Comparison of ENCODE assay signal across 8 cellular contexts in the genomic region with DNA sequence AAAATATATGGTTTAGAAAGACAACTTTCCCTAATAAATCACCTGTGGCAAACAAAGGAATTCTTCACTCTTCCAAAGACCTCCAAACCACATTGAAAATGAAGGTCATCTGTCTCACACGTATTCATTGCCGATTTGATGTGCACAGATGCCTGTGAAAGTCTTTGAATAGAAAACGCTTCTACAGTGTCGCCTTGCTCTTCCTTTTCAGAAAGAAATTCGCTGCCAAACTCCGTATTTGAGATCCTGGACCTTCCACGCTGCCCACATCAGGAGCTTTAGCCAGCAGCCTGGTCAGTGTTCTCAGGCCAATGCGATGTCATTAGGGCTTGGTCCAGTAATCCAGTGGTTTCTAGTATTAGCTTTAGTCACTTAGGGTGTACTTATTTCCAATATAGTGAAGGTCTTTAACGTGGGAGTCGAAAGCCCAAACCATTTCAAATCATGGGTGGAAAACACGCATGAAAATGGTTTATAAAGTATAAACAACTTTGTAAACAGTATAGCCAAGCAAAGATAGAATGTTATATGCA. TPM values are rescaled to one million over a fixed set of nuclear protein-coding genes. Genes with fewer than 3 reads are reported as not detected.
DNase-seq lines count a peak whose midpoint lies in the region; TF ChIP-seq lines count a peak whose summit lies in the region.

No MANE protein-coding gene starts in this region.

- H3K9me3 Mint-ChIP-seq in activated naive CD4-positive, alpha-beta T cell treated with anti-CD3 and anti-CD28 coated beads, Interleukin-2, amount 10 ng/mL, durations not matched to agents 7 days and 5 days: no peaks in the 10 kb centered on the region

- in situ Hi-C loops in mammary epithelial cell (cut with MboI; ENCODE audit: low sequenced_read_pairs in 2 of 2): no loop called here
- in situ Hi-C loops in GM13977 (cut with MboI; ENCODE audit: low pct_unique_long_range_greater_than_20kb, low sequenced_read_pairs, unreplicated experiment): no loop called here

- no peaks in the 10 kb centered on the region for H3K4me1 ChIP-seq in mammary epithelial cell (ENCODE audit: insufficient read depth, low read length)
- H3K4me1 ChIP-seq in mesodermal cell (ENCODE audit: control insufficient read depth, insufficient read depth, low read length, poor library complexity, severe bottlenecking): peaks cover 5% of the 10 kb centered on the region
- H3K4me1 ChIP-seq in uterus: no peaks in the 10 kb centered on the region

- intact Hi-C loops in mammary epithelial cell (cut with micrococcal nuclease): no loop called here
- intact Hi-C loops in uterus (cut with DNase I; ENCODE audit: low total_unique reads): no loop called here

- no peaks in the 10 kb centered on the region for H3K9me3 ChIP-seq in mammary epithelial cell (replicated peaks; ENCODE audit: insufficient read depth, low read length)
- no peaks in the 10 kb centered on the region for H3K9me3 ChIP-seq in mesodermal cell (ENCODE audit: control insufficient read depth, low read length)
- H3K9me3 ChIP-seq in uterus: no peaks in the 10 kb centered on the region

- H3K27ac ChIP-seq in mammary epithelial cell (ENCODE audit: insufficient read depth, low read depth, low read length) (no peak overlapping the region), mesodermal cell (ENCODE audit: low read depth, low read length, severe bottlenecking) (no peak overlapping the region), uterus (peak overlapping the region; percentile 76 to 88)

- no peaks in the 10 kb centered on the region for H3K27me3 ChIP-seq in mammary epithelial cell (ENCODE audit: insufficient read depth, low read length)
- H3K27me3 ChIP-seq in uterus: no peaks in the 10 kb centered on the region

- H3K36me3 Mint-ChIP-seq in activated naive CD4-positive, alpha-beta T cell treated with anti-CD3 and anti-CD28 coated beads, Interleukin-2, amount 10 ng/mL, durations not matched to agents 7 days and 5 days: no peaks in the 10 kb centered on the region

- dilution Hi-C loops in mammary epithelial cell (cut with HindIII; ENCODE audit: low sequenced_read_pairs): no loop called here

- DNase-seq in activated naive CD4-positive, alpha-beta T cell treated with anti-CD3 and anti-CD28 coated beads, Interleukin-2, amount 10 ng/mL, durations not matched to agents 7 days and 5 days: no peak
- DNase-seq in activated naive CD4-positive, alpha-beta T cell treated with Interleukin-2 at 50 U/mL for 16 hours: no peak
- DNase-seq in mammary epithelial cell (no peak), uterus (no peak), medulla oblongata (ENCODE audit: extremely low spot score) (no peak), NCI-H1092 (lab: John Stamatoyannopoulos, UW) (no peak), GM13977 (ENCODE audit: low spot score) (no peak)

- no peaks in the 10 kb centered on the region for H4K20me1 ChIP-seq in mammary epithelial cell (ENCODE audit: insufficient read depth, low read length)

- H3K4me1 Mint-ChIP-seq in activated naive CD4-positive, alpha-beta T cell treated with anti-CD3 and anti-CD28 coated beads, Interleukin-2, amount 10 ng/mL, durations not matched to agents 7 days and 5 days: peaks cover 23% of the 10 kb centered on the region

- H3K27me3 Mint-ChIP-seq in activated naive CD4-positive, alpha-beta T cell treated with anti-CD3 and anti-CD28 coated beads, Interleukin-2, amount 10 ng/mL, durations not matched to agents 7 days and 5 days: peaks cover 24% of the 10 kb centered on the region

- H3K9ac ChIP-seq in mammary epithelial cell (ENCODE audit: insufficient read depth, low read length): peak overlapping the region; percentile 41

- TF ChIP-seq POLR2A in uterus (IDR thresholded peaks at IDR 0.05): no peak

- WGBS in mammary epithelial cell (ENCODE audit: low coverage, missing lambda C conversion rate): 79% methylated on average over 11 of the region's 11 CpGs
- WGBS in mesodermal cell (ENCODE audit: insufficient coverage in 2 of 2), 2 experiments: 93 to 96% methylated on average over 9 to 10 of the region's 11 CpGs

- H3K4me2 ChIP-seq in mammary epithelial cell (ENCODE audit: insufficient read depth, low read depth, low read length): peak overlapping the region; percentile 74

- H3K4me3 Mint-ChIP-seq in activated naive CD4-positive, alpha-beta T cell treated with anti-CD3 and anti-CD28 coated beads, Interleukin-2, amount 10 ng/mL, durations not matched to agents 7 days and 5 days: peak overlapping the region; percentile 82

- H3K36me3 ChIP-seq in mammary epithelial cell (ENCODE audit: insufficient read depth, low read length) (no peaks in the 10 kb centered on the region), mesodermal cell (ENCODE audit: control insufficient read depth, insufficient read depth, low read length) (no peaks in the 10 kb centered on the region), uterus (no peaks in the 10 kb centered on the region)

- no TSS peak for BruUV-seq in mammary epithelial cell (replicated peaks; lab: Mats Ljungman, UMichigan)

- no peak for TF ChIP-seq CTCF in mammary epithelial cell (conservative IDR thresholded peaks at IDR 0.05 in 1 of 2, IDR thresholded peaks at IDR 0.05 in 1 of 2; ENCODE audit: extremely low read depth in 1 of 2, insufficient read depth in 1 of 2, low read depth in 1 of 2, low read length in 2 of 2)
- TF ChIP-seq CTCF in uterus (IDR thresholded peaks at IDR 0.05): no peak
- no peak for TF ChIP-seq CTCF in GM13977 (IDR thresholded peaks at IDR 0.05; ENCODE audit: extremely low read depth, insufficient read depth, missing control alignments)

- peak overlapping the region; percentile 97 for H2AFZ ChIP-seq in mammary epithelial cell (ENCODE audit: low read depth, low read length)

- no peaks in the 10 kb centered on the region for H3K79me2 ChIP-seq in mammary epithelial cell (ENCODE audit: insufficient read depth, low read length)

- H3K4me3 ChIP-seq in mammary epithelial cell (replicated peaks in 1 of 3; ENCODE audit: insufficient read depth in 1 of 3, low read depth in 2 of 3, low read length in 3 of 3) (peak overlapping the region; percentile 65 to 75 (median 74)), mesodermal cell (ENCODE audit: extremely low read depth, insufficient read depth, low read length, poor library complexity, severe bottlenecking) (peak overlapping the region; percentile 38), uterus (peak overlapping the region; percentile 41 to 46)

- CTCF ChIA-PET in activated naive CD4-positive, alpha-beta T cell treated with anti-CD3 and anti-CD28 coated beads, Interleukin-2, amount 10 ng/mL, durations not matched to agents 7 days and 5 days (lab: Charles Lee): interaction anchor here (0.7 to 3.4 kb wide), 23 partner anchors 17 to 412 kb away, joined by 3 to 20 read pairs (median 5); partner anchors contain the start of genes AASDH, HOPX and SRP72
- CTCF ChIA-PET in mammary epithelial cell (lab: Charles Lee; ENCODE audit: low non-redundant PET): interaction anchor here (0.5 to 1.3 kb wide), 3 partner anchors 105 to 223 kb away, joined by 3 to 6 read pairs (median 4); no protein-coding TSS in a partner anchor

- H3K27ac Mint-ChIP-seq in activated naive CD4-positive, alpha-beta T cell treated with anti-CD3 and anti-CD28 coated beads, Interleukin-2, amount 10 ng/mL, durations not matched to agents 7 days and 5 days: no peak overlapping the region

RNA-seq across cellular contexts. Expression of gene SPINK2, which starts 22.1 kb away (rescaled TPM):
- total RNA-seq in mammary epithelial cell (not detected), uterus (not detected)
- polyA plus RNA-seq in mammary epithelial cell: not detected
- not detected for polyA minus RNA-seq in mammary epithelial cell
- 0.74 TPM for polyA plus RNA-seq in mesodermal cell (2013, experiment 1 of 2)
- 2.1 TPM for polyA plus RNA-seq in mesodermal cell (2013, experiment 2 of 2)

Comparison
In these comparisons a context has a peak if more than half of its experiments do, and no peak if none do; other contexts are left out.
1. H3K27ac ChIP-seq: peak in uterus (2 of 2); none in mammary epithelial cell (single experiment) and mesodermal cell (single experiment).
2. Peak in every context shown above with its lines, with median percentiles within 50 percentile points of each other: H3K4me3 ChIP-seq.